14 cellular contexts compared by ENCODE assay signal in genomic region chr9:79799691-79800345, GRCh38.
A peak's percentile ranks its signal among the peaks of the same experiment; 100 is the strongest.
DNase-seq lines count a peak whose midpoint lies in the region; ATAC-seq and TF ChIP-seq lines count a peak whose summit lies in the region.
"Had no signal": no experiment of that assay in that cellular context is flagged by ENCODE, and none has a peak within 500 bp of the region (broad histone marks: within the 10 kb centered on the region; RNA-seq: fewer than 3 reads in every experiment).

No MANE protein-coding gene starts in this region.

- TF ChIP-seq CTCF in brain (conservative IDR thresholded peaks at IDR 0.05), result no peak

- 23% methylated on average over 6 of the region's 6 CpGs for WGBS in right cardiac atrium

- intact Hi-C loops in right cardiac atrium (cut with DNase I), result no loop called here
- intact Hi-C loops in activated CD4-positive, alpha-beta T cell treated with anti-CD3 and anti-CD28 coated beads, Interleukin-2, amount 10 ng/mL, durations not matched to agents 24 days and 14 days (cut with micrococcal nuclease), result no loop called here

- peaks cover 24% of the 10 kb centered on the region for H3K4me1 Mint-ChIP-seq in brain
- H3K4me1 Mint-ChIP-seq in activated CD4-positive, alpha-beta T cell treated with anti-CD3 and anti-CD28 coated beads, Interleukin-2, amount 10 ng/mL, durations not matched to agents 24 days and 14 days, result no peaks in the 10 kb centered on the region
- H3K4me1 Mint-ChIP-seq: GM23338 had no signal

- H3K4me3 ChIP-seq in right cardiac atrium (ENCODE audit: low read length), result no peak overlapping the region
- H3K4me3 ChIP-seq: dorsolateral prefrontal cortex, GM23338 had no signal

- H3K27ac ChIP-seq in right cardiac atrium (ENCODE audit: low read length), result no peak overlapping the region
- H3K27ac ChIP-seq: dorsolateral prefrontal cortex had no signal

- H3K4me1 ChIP-seq in right cardiac atrium (ENCODE audit: control insufficient read depth, insufficient read depth, low read length), result no peaks in the 10 kb centered on the region

- ATAC-seq in right cardiac atrium, result peak; percentile 73 to 93
- ATAC-seq: activated CD8-positive, alpha-beta T cell treated with anti-CD3 and anti-CD28 coated beads for 36 hours; GM23338; PC-3 had no signal

- H3K9me3 Mint-ChIP-seq in brain, result peaks cover 0 to 9% (median 0%) of the 10 kb centered on the region in 5 experiments
- H3K9me3 Mint-ChIP-seq in activated CD4-positive, alpha-beta T cell treated with anti-CD3 and anti-CD28 coated beads, Interleukin-2, amount 10 ng/mL, durations not matched to agents 24 days and 14 days, result peaks cover 10% of the 10 kb centered on the region
- H3K9me3 Mint-ChIP-seq: activated CD8-positive, alpha-beta T cell treated with anti-CD3 and anti-CD28 coated beads for 36 hours; GM23338 had no signal

- peak overlapping the region in 1 of 5 experiments; percentile 38 for H3K4me3 Mint-ChIP-seq in brain
- H3K4me3 Mint-ChIP-seq in activated CD4-positive, alpha-beta T cell treated with anti-CD3 and anti-CD28 coated beads, Interleukin-2, amount 10 ng/mL, durations not matched to agents 24 days and 14 days, result no peak overlapping the region
- H3K4me3 Mint-ChIP-seq: activated CD8-positive, alpha-beta T cell treated with anti-CD3 and anti-CD28 coated beads for 36 hours; GM23338 had no signal

- H3K27me3 Mint-ChIP-seq in brain, result no peaks in the 10 kb centered on the region
- H3K27me3 Mint-ChIP-seq in activated CD4-positive, alpha-beta T cell treated with anti-CD3 and anti-CD28 coated beads, Interleukin-2, amount 10 ng/mL, durations not matched to agents 24 days and 14 days, result no peaks in the 10 kb centered on the region
- H3K27me3 Mint-ChIP-seq: activated CD8-positive, alpha-beta T cell treated with anti-CD3 and anti-CD28 coated beads for 36 hours had no signal

- peak; percentile 7 for DNase-seq in COLO668 (lab: John Stamatoyannopoulos, UW; ENCODE audit: unreplicated experiment)
- peak; percentile 78 for DNase-seq in NCI-H128 (lab: John Stamatoyannopoulos, UW; ENCODE audit: unreplicated experiment)
- DNase-seq in right cardiac atrium, result peak; percentile 19 to 80 (median 41)
- no peak for DNase-seq in NCI-H82 (lab: John Stamatoyannopoulos, UW)
- DNase-seq in activated CD4-positive, alpha-beta T cell treated with anti-CD3 and anti-CD28 coated beads, Interleukin-2, amount 10 ng/mL, durations not matched to agents 24 days and 14 days, result no peak
- DNase-seq in EL, result no peak
- no peak for DNase-seq in SW 1271 (lab: John Stamatoyannopoulos, UW)
- DNase-seq: activated CD8-positive, alpha-beta T cell treated with anti-CD3 and anti-CD28 coated beads for 36 hours; activated naive CD4-positive, alpha-beta T cell treated with anti-CD3 and anti-CD28 coated beads, Interleukin-2, amount 50 U/mL, for 16 hours; NCI-H1436 treated with DMSO at 0.1 percent for 48 hours; PC-3 had no signal

- no peaks in the 10 kb centered on the region for H3K36me3 Mint-ChIP-seq in brain
- H3K36me3 Mint-ChIP-seq in activated CD4-positive, alpha-beta T cell treated with anti-CD3 and anti-CD28 coated beads, Interleukin-2, amount 10 ng/mL, durations not matched to agents 24 days and 14 days (ENCODE audit: low read depth), result no peaks in the 10 kb centered on the region

- no peaks in the 10 kb centered on the region for H3K27me3 ChIP-seq in right cardiac atrium (ENCODE audit: control insufficient read depth, insufficient read depth)

- H3K27ac Mint-ChIP-seq in brain, result peak overlapping the region in 4 of 5 experiments; percentile 1 to 19 (median 6)
- no peak overlapping the region for H3K27ac Mint-ChIP-seq in activated CD4-positive, alpha-beta T cell treated with anti-CD3 and anti-CD28 coated beads, Interleukin-2, amount 10 ng/mL, durations not matched to agents 24 days and 14 days
- H3K27ac Mint-ChIP-seq: activated CD8-positive, alpha-beta T cell treated with anti-CD3 and anti-CD28 coated beads for 36 hours; GM23338 had no signal

- no peaks in the 10 kb centered on the region for H3K9me3 ChIP-seq in right cardiac atrium (ENCODE audit: control insufficient read depth, low read length)

Comparison
In these comparisons a context has a peak if more than half of its experiments do, and no peak if none do; other contexts are left out.
1. DNase-seq: peak in COLO668 (single experiment), NCI-H128 (single experiment) and right cardiac atrium (3 of 3); none in NCI-H82 (single experiment), activated CD4-positive, alpha-beta T cell treated with anti-CD3 and anti-CD28 coated beads, Interleukin-2, amount 10 ng/mL, durations not matched to agents 24 days and 14 days (single experiment), EL (single experiment) and SW 1271 (0 of 2).